In the genomic region with DNA sequence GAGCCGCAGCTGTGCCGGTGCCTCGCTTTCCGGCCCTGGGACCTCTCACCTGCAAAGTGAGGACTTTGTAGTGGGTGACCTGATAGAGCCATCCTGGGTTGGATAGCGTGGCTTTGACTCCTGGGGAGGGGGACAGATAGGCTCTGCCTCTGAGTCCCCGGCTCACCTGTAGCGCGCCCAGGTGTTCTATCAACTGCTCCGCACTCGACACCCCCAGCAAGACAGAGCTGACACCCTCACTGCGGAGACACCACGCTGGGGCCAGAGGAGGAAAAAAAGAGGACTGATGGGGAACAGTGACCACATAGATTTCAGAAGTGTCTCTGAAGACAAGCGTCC, we compare ENCODE assay signal across 8 cellular contexts. TPM values are rescaled to one million over a fixed set of nuclear protein-coding genes. Genes with fewer than 3 reads are reported as not detected.
A peak's percentile ranks its signal among the peaks of the same experiment; 100 is the strongest.
DNase-seq lines count a peak whose midpoint lies in the region; ATAC-seq and TF ChIP-seq lines count a peak whose summit lies in the region.

No MANE protein-coding gene starts in this region.

- H3K9ac ChIP-seq in SU-DHL-6 (ENCODE audit: low read length) (peak overlapping the region; percentile 13; the same call in 1 of the 2 replicates), parathyroid adenoma (no peak overlapping the region)

- DNase-seq in CD4-positive, alpha-beta memory T cell: no peak
- no peak for DNase-seq in fibroblast of mammary gland (ENCODE audit: low read depth)
- no peak for DNase-seq in NCI-H524 (lab: John Stamatoyannopoulos, UW)
- DNase-seq in activated CD4-positive, CD25-positive, alpha-beta regulatory T cell treated with anti-CD3 and anti-CD28 coated beads, Interleukin-2, amount 50 U/mL, for 72 hours: no peak

- no peak overlapping the region for H2AFZ ChIP-seq in SU-DHL-6 (ENCODE audit: low read depth, low read length, severe bottlenecking)
- peak overlapping the region; percentile 84 for H2AFZ ChIP-seq in parathyroid adenoma

- peak overlapping the region; percentile 48 to 70 for H3K4me3 ChIP-seq in CD4-positive, alpha-beta memory T cell (ENCODE audit: low read length in 2 of 2)
- H3K4me3 ChIP-seq in SU-DHL-6 (ENCODE audit: insufficient read depth, low read length, poor library complexity, severe bottlenecking): no peak overlapping the region
- H3K4me3 ChIP-seq in fibroblast of mammary gland (ENCODE audit: control insufficient read depth, low read depth, low read length): peak overlapping the region; percentile 47
- peak overlapping the region; percentile 50 for H3K4me3 ChIP-seq in parathyroid adenoma (ENCODE audit: low read depth, low read length)

- H3K27me3 Mint-ChIP-seq in CD4-positive, alpha-beta memory T cell: no peaks in the 10 kb centered on the region

- no peaks in the 10 kb centered on the region for H3F3A ChIP-seq in SU-DHL-6 (ENCODE audit: insufficient read depth)

- CTCF ChIA-PET in CD4-positive, alpha-beta memory T cell (lab: Charles Lee; ENCODE audit: partially characterized antibody): interaction anchor here (1.3 to 2.5 kb wide), 6 partner anchors 8 to 72 kb away, joined by 3 to 13 read pairs (median 5); partner anchors contain the start of genes CNTROB and TRAPPC1

- peaks cover 15% of the 10 kb centered on the region for H3K4me1 ChIP-seq in CD4-positive, alpha-beta memory T cell (ENCODE audit: insufficient read depth, low read length)
- peaks cover 5% of the 10 kb centered on the region for H3K4me1 ChIP-seq in parathyroid adenoma

- H3K4me3 Mint-ChIP-seq in CD4-positive, alpha-beta memory T cell: peak overlapping the region; percentile 77 to 99 (median 88)

- TF ChIP-seq CTCF in SU-DHL-6 (IDR thresholded peaks at IDR 0.05; ENCODE audit: insufficient read depth, low read length, poor library complexity, severe bottlenecking) (no peak), fibroblast of mammary gland (conservative IDR thresholded peaks at IDR 0.05; ENCODE audit: control insufficient read depth, insufficient read depth, low read depth, low read length) (no peak), parathyroid adenoma (IDR thresholded peaks at IDR 0.05) (no peak)

- H3K79me2 ChIP-seq in SU-DHL-6 (ENCODE audit: insufficient read depth, low read length): no peaks in the 10 kb centered on the region
- no peaks in the 10 kb centered on the region for H3K79me2 ChIP-seq in parathyroid adenoma

- no peaks in the 10 kb centered on the region for H4K20me1 ChIP-seq in SU-DHL-6 (ENCODE audit: low read depth, low read length)

- H3K27ac ChIP-seq in CD4-positive, alpha-beta memory T cell (ENCODE audit: low read depth, low read length): peak overlapping the region; percentile 63
- no peak overlapping the region for H3K27ac ChIP-seq in SU-DHL-6 (ENCODE audit: low read depth, low read length)
- peak overlapping the region; percentile 1 for H3K27ac ChIP-seq in parathyroid adenoma

- H3K9me2 ChIP-seq in SU-DHL-6 (replicated peaks; ENCODE audit: insufficient read depth, low read length): no peaks in the 10 kb centered on the region

- H3K27me3 ChIP-seq in CD4-positive, alpha-beta memory T cell (ENCODE audit: insufficient read depth, low read length): no peaks in the 10 kb centered on the region
- H3K27me3 ChIP-seq in SU-DHL-6 (ENCODE audit: low read length) (no peaks in the 10 kb centered on the region), parathyroid adenoma (ENCODE audit: control insufficient read depth, insufficient read depth, low read length) (no peaks in the 10 kb centered on the region)

- H3K4me2 ChIP-seq in SU-DHL-6 (ENCODE audit: low read depth, low read length, poor library complexity, severe bottlenecking) (peak overlapping the region; percentile 19), parathyroid adenoma (ENCODE audit: low read length) (peak overlapping the region; percentile 71)

- intact Hi-C loops in CD4-positive, alpha-beta memory T cell (cut with micrococcal nuclease): no loop called here

- POLR2A ChIA-PET in CD4-positive, alpha-beta memory T cell (lab: Charles Lee; ENCODE audit: partially characterized antibody): interaction anchor here (0.7 to 3.6 kb wide), 9 partner anchors 8 to 325 kb away, joined by 3 to 41 read pairs (median 3); partner anchors contain the start of genes CNTROB, CTC1 and TRAPPC1

- H3K36me3 ChIP-seq in CD4-positive, alpha-beta memory T cell (ENCODE audit: insufficient read depth, low read length): no peaks in the 10 kb centered on the region
- H3K36me3 ChIP-seq in SU-DHL-6 (ENCODE audit: low read length) (no peaks in the 10 kb centered on the region), parathyroid adenoma (ENCODE audit: control insufficient read depth, insufficient read depth, low read length) (no peaks in the 10 kb centered on the region)

- H3K9me3 ChIP-seq in CD4-positive, alpha-beta memory T cell (ENCODE audit: control insufficient read depth in 1 of 2, low read length in 2 of 2): no peaks in the 10 kb centered on the region
- H3K9me3 ChIP-seq in SU-DHL-6 (ENCODE audit: insufficient read depth, low read length) (no peaks in the 10 kb centered on the region), parathyroid adenoma (ENCODE audit: control insufficient read depth, low read length) (no peaks in the 10 kb centered on the region)

- peak overlapping the region in 5 of 7 donors; percentile 55 to 100 (median 96) for H3K27ac Mint-ChIP-seq in CD4-positive, alpha-beta memory T cell

- peaks cover 0 to 5% of the 10 kb centered on the region in 2 donors for H3K36me3 Mint-ChIP-seq in CD4-positive, alpha-beta memory T cell

- ATAC-seq in HG03039 (IDR thresholded peaks at IDR 0.05; ENCODE audit: unreplicated experiment) (no peak), GM19023 (IDR thresholded peaks at IDR 0.05; ENCODE audit: unreplicated experiment) (no peak)

- H3K9me3 Mint-ChIP-seq in CD4-positive, alpha-beta memory T cell: no peaks in the 10 kb centered on the region

- peaks cover 7 to 25% (median 17%) of the 10 kb centered on the region in 4 donors for H3K4me1 Mint-ChIP-seq in CD4-positive, alpha-beta memory T cell

RNA-seq across cellular contexts. Expression of gene KCNAB3, which starts 6.4 kb away (rescaled TPM):
- 10 to 100 TPM; 13.4 to 14.4 TPM for total RNA-seq in CD4-positive, alpha-beta memory T cell
- under 1 TPM in 1 of 2 donors, not detected in 1; 0.53 TPM for polyA plus RNA-seq in CD4-positive, alpha-beta memory T cell

RNA-seq across cellular contexts. Expression of gene RNF227, which starts 7.2 kb away (rescaled TPM):
- total RNA-seq in CD4-positive, alpha-beta memory T cell: 1 to 10 TPM; 6.7 to 7.4 TPM
- 1 to 10 TPM; 2.3 to 3.6 TPM for polyA plus RNA-seq in CD4-positive, alpha-beta memory T cell

RNA-seq across cellular contexts. Expression of gene TRAPPC1, which starts 8.5 kb away (rescaled TPM):
- 100 to 1,000 TPM; 116 TPM for total RNA-seq in CD4-positive, alpha-beta memory T cell
- polyA plus RNA-seq in CD4-positive, alpha-beta memory T cell: 100 to 1,000 TPM; 239 to 240 TPM

RNA-seq across cellular contexts. Expression of gene CNTROB, which starts 8.7 kb away (rescaled TPM):
- total RNA-seq in CD4-positive, alpha-beta memory T cell: 10 to 100 TPM; 29.7 to 30.1 TPM
- polyA plus RNA-seq in CD4-positive, alpha-beta memory T cell: 10 to 100 TPM in 1 of 2 donors, 1 to 10 TPM in 1; 3.9 to 12.6 TPM

RNA-seq across cellular contexts. Expression of gene CHD3, which starts 34.7 kb away (rescaled TPM):
- 100 to 1,000 TPM; 274 to 287 TPM for total RNA-seq in CD4-positive, alpha-beta memory T cell
- 10 to 100 TPM in 1 of 2 donors, under 1 TPM in 1; 0.84 to 24.4 TPM for polyA plus RNA-seq in CD4-positive, alpha-beta memory T cell
